ENCODE assay signal across 8 cellular contexts in the genomic region with DNA sequence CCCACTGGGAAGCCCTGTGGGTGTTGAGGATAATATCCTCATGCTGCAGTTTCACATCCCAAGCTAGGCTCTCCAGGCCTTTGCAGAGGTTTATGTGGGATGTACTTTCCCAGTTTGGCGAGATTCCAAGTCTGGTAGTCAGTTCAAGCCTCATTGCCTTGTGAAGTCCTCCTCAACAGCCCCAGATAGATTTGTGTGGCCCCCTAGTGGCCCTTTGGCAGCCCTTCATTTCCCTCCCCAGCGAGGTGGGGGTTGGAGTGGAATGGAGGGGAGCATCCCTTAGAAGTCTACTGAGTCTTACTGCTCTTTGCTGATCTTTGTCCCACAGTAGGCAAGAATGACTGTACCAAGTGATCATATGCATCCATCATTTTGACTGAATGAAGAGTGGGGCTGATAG.
DNase-seq lines count a peak whose midpoint lies in the region; ATAC-seq and TF ChIP-seq lines count a peak whose summit lies in the region.

No MANE protein-coding gene starts in this region.

- H3K27me3 ChIP-seq in Loucy (ENCODE audit: insufficient read depth, low read length, poor library complexity, severe bottlenecking) = no peaks in the 10 kb centered on the region

- H3K4me2 ChIP-seq in Loucy (ENCODE audit: low read depth, low read length, poor library complexity, severe bottlenecking) = no peak overlapping the region

- no peak overlapping the region for H3K4me3 ChIP-seq in Loucy (ENCODE audit: low read length, poor library complexity, severe bottlenecking)

- no peaks in the 10 kb centered on the region for H3K4me1 ChIP-seq in Loucy (ENCODE audit: insufficient read depth, low read length, poor library complexity, severe bottlenecking)

- H3K79me2 ChIP-seq in Loucy (ENCODE audit: insufficient read depth, low read length) = no peaks in the 10 kb centered on the region

- ATAC-seq in GM19328 (IDR thresholded peaks at IDR 0.05; ENCODE audit: unreplicated experiment) (no peak), HG03460 (IDR thresholded peaks at IDR 0.05; ENCODE audit: unreplicated experiment) (no peak)

- H3F3A ChIP-seq in Loucy (ENCODE audit: low read depth) = no peaks in the 10 kb centered on the region

- H3K9me2 ChIP-seq in Loucy (replicated peaks; ENCODE audit: low read depth, low read length) = no peaks in the 10 kb centered on the region

- H2AFZ ChIP-seq in Loucy (ENCODE audit: low read length) = no peak overlapping the region

- peak; percentile 51 for DNase-seq in D341Med (ENCODE audit: low spot score)
- DNase-seq in anterior cingulate cortex (lab: John Stamatoyannopoulos, UW) = peak in 44 of 58 donors; percentile 2 to 55 (median 20)
- DNase-seq in iPS-NIHi7 (ENCODE audit: extremely low spot score) = peak; percentile 76
- no peak for DNase-seq in T1000 (lab: John Stamatoyannopoulos, UW)
- no peak for DNase-seq in activated effector memory CD4-positive, alpha-beta T cell treated with Interleukin-2 at 50 U/mL for 16 hours

- no peaks in the 10 kb centered on the region for H3K9me3 ChIP-seq in Loucy (ENCODE audit: insufficient read depth, low read depth, low read length)

- peak; percentile 33 for TF ChIP-seq CTCF in Loucy (conservative IDR thresholded peaks at IDR 0.05; ENCODE audit: low read length)

- no peaks in the 10 kb centered on the region for H4K20me1 ChIP-seq in Loucy (ENCODE audit: insufficient read depth, low read length, poor library complexity, severe bottlenecking)

- H3K9ac ChIP-seq in Loucy (ENCODE audit: low read depth, low read length, poor library complexity, severe bottlenecking) = no peak overlapping the region

- no peaks in the 10 kb centered on the region for H3K36me3 ChIP-seq in Loucy (ENCODE audit: insufficient read depth, low read length)

Comparison
In these comparisons a context has a peak if more than half of its experiments do, and no peak if none do; other contexts are left out.
1. DNase-seq: peak in D341Med (single experiment), anterior cingulate cortex (44 of 58) and iPS-NIHi7 (single experiment); none in T1000 (single experiment) and activated effector memory CD4-positive, alpha-beta T cell treated with Interleukin-2 at 50 U/mL for 16 hours (single experiment).